11 cellular contexts compared by ENCODE assay signal in the genomic region with DNA sequence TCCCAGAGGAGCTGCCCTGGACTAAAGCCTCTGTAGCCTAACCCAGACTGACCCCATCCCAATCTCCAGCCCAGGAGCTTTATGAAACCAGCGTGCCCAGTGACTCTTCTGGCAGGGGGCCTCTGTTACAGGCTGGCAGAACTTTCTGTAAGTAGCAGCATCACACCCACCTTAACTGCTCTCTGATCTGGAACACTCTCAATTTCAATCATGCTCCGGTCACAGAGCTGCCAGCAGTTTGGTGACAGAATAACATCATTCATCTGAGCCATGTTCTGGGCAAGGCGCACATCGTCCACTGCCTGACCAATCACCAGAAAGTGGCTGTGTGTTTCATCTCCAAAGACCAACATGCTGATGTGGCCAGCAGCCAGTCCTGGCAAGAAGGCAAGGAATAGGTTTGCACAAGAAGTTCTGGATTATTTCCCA. TPM values are rescaled to one million over a fixed set of nuclear protein-coding genes. Genes with fewer than 3 reads are reported as not detected.
A peak's percentile ranks its signal among the peaks of the same experiment; 100 is the strongest.
DNase-seq lines count a peak whose midpoint lies in the region; ATAC-seq and TF ChIP-seq lines count a peak whose summit lies in the region.
"Had no signal": no experiment of that assay in that cellular context is flagged by ENCODE, and none has a peak within 500 bp of the region (broad histone marks: within the 10 kb centered on the region; RNA-seq: fewer than 3 reads in every experiment).

No MANE protein-coding gene starts in this region.

- no peaks in the 10 kb centered on the region for H3K9me3 Mint-ChIP-seq in WTC11
- H3K9me3 Mint-ChIP-seq: CD4-positive, CD25-positive, alpha-beta regulatory T cell had no signal

- CTCF ChIA-PET in WTC11 (lab: Charles Lee): no interaction called here

- TF ChIP-seq CTCF in foreskin fibroblast (IDR thresholded peaks at IDR 0.05; ENCODE audit: low read depth, low read length) (no peak), WTC11 (IDR thresholded peaks at IDR 0.05) (no peak)

- H3K4me3 ChIP-seq in foreskin fibroblast (ENCODE audit: low read depth in 1 of 2, low read length in 2 of 2): no peak overlapping the region

- DNase-seq in GM03348 (ENCODE audit: low spot score) (peak; percentile 37), foreskin fibroblast (peak; percentile 44 to 69), WTC11 (ENCODE audit: low spot score) (no peak), NCI-H1105 treated with DMSO at 0.1 percent for 48 hours (lab: John Stamatoyannopoulos, UW) (no peak), NCI-H2171 treated with DMSO at 0.1 percent for 48 hours (lab: John Stamatoyannopoulos, UW) (no peak), SIG-M5 (lab: John Stamatoyannopoulos, UW) (no peak)
- DNase-seq: CD4-positive, CD25-positive, alpha-beta regulatory T cell; NCI-H2029; stimulated activated naive CD8-positive, alpha-beta T cell treated with anti-CD3 and anti-CD28 coated beads, Interleukin-15, Interleukin-2, amounts not matched to agents 100 U/mL and 50 U/mL, for 24 hours had no signal

- no peaks in the 10 kb centered on the region for H3K27me3 Mint-ChIP-seq in WTC11 (ENCODE audit: low read depth)

- peaks cover under 1% of the 10 kb centered on the region for H3K4me1 Mint-ChIP-seq in WTC11
- H3K4me1 Mint-ChIP-seq: CD4-positive, CD25-positive, alpha-beta regulatory T cell had no signal

- H3K36me3 Mint-ChIP-seq in WTC11: no peaks in the 10 kb centered on the region
- H3K36me3 Mint-ChIP-seq: CD4-positive, CD25-positive, alpha-beta regulatory T cell had no signal

- peak; percentile 92 for ATAC-seq in GM19452 (IDR thresholded peaks at IDR 0.05; ENCODE audit: unreplicated experiment)
- peak; percentile 76 for ATAC-seq in HG03139 (IDR thresholded peaks at IDR 0.05; ENCODE audit: unreplicated experiment)
- no peak for ATAC-seq in WTC11
- ATAC-seq: stimulated activated naive CD8-positive, alpha-beta T cell treated with anti-CD3 and anti-CD28 coated beads, Interleukin-15, Interleukin-2, amounts not matched to agents 100 U/mL and 50 U/mL, for 24 hours had no signal

- H3K4me3 Mint-ChIP-seq in WTC11: no peak overlapping the region
- H3K4me3 Mint-ChIP-seq: CD4-positive, CD25-positive, alpha-beta regulatory T cell had no signal

- no peak overlapping the region for H3K27ac Mint-ChIP-seq in WTC11
- H3K27ac Mint-ChIP-seq: CD4-positive, CD25-positive, alpha-beta regulatory T cell had no signal

- POLR2A ChIA-PET in WTC11 (lab: Charles Lee): interaction anchor here (0.5 kb wide), 1 partner anchor 21 kb away, joined by 3 read pairs; no protein-coding TSS in a partner anchor

TF ChIP-seq in WTC11, 78 proteins besides CTCF, POLR2A, EP300 and RAD21:
- TF ChIP-seq, protein P1, sequence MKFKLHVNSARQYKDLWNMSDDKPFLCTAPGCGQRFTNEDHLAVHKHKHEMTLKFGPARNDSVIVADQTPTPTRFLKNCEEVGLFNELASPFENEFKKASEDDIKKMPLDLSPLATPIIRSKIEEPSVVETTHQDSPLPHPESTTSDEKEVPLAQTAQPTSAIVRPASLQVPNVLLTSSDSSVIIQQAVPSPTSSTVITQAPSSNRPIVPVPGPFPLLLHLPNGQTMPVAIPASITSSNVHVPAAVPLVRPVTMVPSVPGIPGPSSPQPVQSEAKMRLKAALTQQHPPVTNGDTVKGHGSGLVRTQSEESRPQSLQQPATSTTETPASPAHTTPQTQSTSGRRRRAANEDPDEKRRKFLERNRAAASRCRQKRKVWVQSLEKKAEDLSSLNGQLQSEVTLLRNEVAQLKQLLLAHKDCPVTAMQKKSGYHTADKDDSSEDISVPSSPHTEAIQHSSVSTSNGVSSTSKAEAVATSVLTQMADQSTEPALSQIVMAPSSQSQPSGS (CRISPR knock-in tag; IDR thresholded peaks at IDR 0.05; ENCODE audit: borderline replicate concordance, low read depth): no peak

RNA-seq across cellular contexts. Expression of gene ADCY10, which starts 14.7 kb away (rescaled TPM):
- total RNA-seq in WTC11 (2021): 0.07 to 0.34 TPM in 2 of 3 replicates, not detected in the other

RNA-seq across cellular contexts. Expression of gene DCAF6, which starts 37.2 kb away (rescaled TPM):
- 13.5 to 17.4 TPM (median 16.1 TPM) in 3 replicates for total RNA-seq in WTC11 (2021)

RNA-seq across cellular contexts. Expression of gene MPC2, which starts 37.6 kb away (rescaled TPM):
- 35.2 to 42.8 TPM (median 36.9 TPM) in 3 replicates for total RNA-seq in WTC11 (2021)

Comparison
In these comparisons a context has a peak if more than half of its experiments do, and no peak if none do; other contexts are left out.
1. DNase-seq: peak in GM03348 (single experiment) and foreskin fibroblast (2 of 2); none in WTC11 (single experiment), NCI-H1105 treated with DMSO at 0.1 percent for 48 hours (single experiment), NCI-H2171 treated with DMSO at 0.1 percent for 48 hours (single experiment) and SIG-M5 (single experiment).